In the genomic region with DNA sequence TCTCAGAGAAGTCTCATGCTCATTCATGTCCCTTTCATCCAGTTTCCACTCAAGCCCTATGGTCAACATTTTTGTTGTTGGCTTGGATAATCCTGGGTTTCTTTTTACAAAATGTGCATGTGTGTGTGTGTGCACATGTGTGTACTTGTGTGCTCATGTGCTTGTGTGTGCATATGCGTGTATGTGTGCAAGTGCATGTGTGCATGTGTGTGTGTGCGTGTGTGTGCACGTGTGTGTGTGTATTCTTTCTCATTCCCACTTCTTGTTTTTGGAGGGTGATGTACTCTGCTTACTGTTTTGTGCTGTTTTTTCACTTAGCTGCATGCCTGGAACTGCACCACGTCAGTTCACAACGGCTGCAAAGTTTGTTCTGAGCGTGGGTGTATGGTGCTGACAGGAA, we compare ENCODE assay signal across 32 cellular contexts.
"Had no signal": no experiment of that assay in that cellular context is flagged by ENCODE, and none has a peak within 500 bp of the region (broad histone marks: within the 10 kb centered on the region; RNA-seq: fewer than 3 reads in every experiment).

No MANE protein-coding gene starts in this region.

- H3K4me3 ChIP-seq: colonic mucosa, esophagus muscularis mucosa, gastrocnemius medialis had no signal

- H3K36me3 Mint-ChIP-seq: activated naive CD8-positive, alpha-beta T cell had no signal

- H3K9me3 ChIP-seq: colonic mucosa, esophagus muscularis mucosa, gastrocnemius medialis had no signal

- H3K4me3 Mint-ChIP-seq: activated B cell treated with CpG ODN at 0.5 μM for 24 hours; activated CD8-positive, alpha-beta T cell treated with anti-CD3 and anti-CD28 coated beads for 36 hours; activated naive CD8-positive, alpha-beta T cell; activated T-cell treated with anti-CD3 and anti-CD28 coated beads, Interleukin-2, amount 50 U/mL, for 4 hours; activated T-helper 17 cell treated with anti-CD3 and anti-CD28 coated beads, Interleukin-2, amount 50 U/mL, for 72 hours; T-helper 17 cell; T-helper 2 cell treated with Interferon-gamma antibody and Interleukin-4, amounts not matched to agents 5 μg/mL and 100 μg/mL, for 36 hours had no signal

- H3K36me3 ChIP-seq: brain microvascular endothelial cell, colonic mucosa, esophagus muscularis mucosa, gastrocnemius medialis, WERI-Rb-1 had no signal

- H3K9me3 Mint-ChIP-seq: activated B cell treated with CpG ODN at 0.5 μM for 24 hours; activated CD8-positive, alpha-beta T cell treated with anti-CD3 and anti-CD28 coated beads for 36 hours; activated T-cell treated with anti-CD3 and anti-CD28 coated beads, Interleukin-2, amount 50 U/mL, for 4 hours; activated T-helper 17 cell treated with anti-CD3 and anti-CD28 coated beads, Interleukin-2, amount 50 U/mL, for 72 hours; T-helper 2 cell treated with Interferon-gamma antibody and Interleukin-4, amounts not matched to agents 5 μg/mL and 100 μg/mL, for 36 hours had no signal

- H3K4me1 ChIP-seq: colonic mucosa, esophagus muscularis mucosa, foreskin keratinocyte, gastrocnemius medialis had no signal

- H3K27me3 ChIP-seq: brain microvascular endothelial cell, colonic mucosa, foreskin keratinocyte had no signal

- FAIRE-seq: astrocyte had no signal

- H3K27ac Mint-ChIP-seq: activated B cell treated with CpG ODN at 0.5 μM for 24 hours; activated CD8-positive, alpha-beta T cell treated with anti-CD3 and anti-CD28 coated beads for 36 hours; activated naive CD8-positive, alpha-beta T cell; activated T-helper 17 cell treated with anti-CD3 and anti-CD28 coated beads, Interleukin-2, amount 50 U/mL, for 72 hours; T-helper 17 cell; T-helper 2 cell treated with Interferon-gamma antibody and Interleukin-4, amounts not matched to agents 5 μg/mL and 100 μg/mL, for 36 hours had no signal

- DNase-seq: activated B cell treated with CpG ODN at 0.5 μM for 24 hours; activated CD4-positive, alpha-beta T cell treated with anti-CD3 and anti-CD28 coated beads for 48 hours; activated CD4-positive, alpha-beta T cell treated with anti-CD3 and anti-CD28 coated beads, Interleukin-2, amount 50 U/mL, for 1 hour; activated CD4-positive, alpha-beta T cell treated with anti-CD3 and anti-CD28 coated beads, Interleukin-2, amount 50 U/mL, for 48 hours; activated CD8-positive, alpha-beta memory T cell treated with anti-CD3 and anti-CD28 coated beads for 24 hours; activated CD8-positive, alpha-beta T cell treated with anti-CD3 and anti-CD28 coated beads for 36 hours; activated effector memory CD4-positive, alpha-beta T cell treated with Interleukin-2 at 50 U/mL for 16 hours; activated gamma-delta T cell treated with Interleukin-2 at 50 U/mL for 16 hours; activated naive CD4-positive, alpha-beta T cell treated with anti-CD3 and anti-CD28 coated beads, Interleukin-2, amount 50 U/mL, for 16 hours; activated naive CD4-positive, alpha-beta T cell treated with Interleukin-2 at 50 U/mL for 16 hours; activated T-cell treated with anti-CD3 and anti-CD28 coated beads, Interleukin-2, amount 50 U/mL, for 4 hours; amniotic stem cell; anterior cingulate cortex; brain microvascular endothelial cell; central memory CD4-positive, alpha-beta T cell; cerebellar nuclear complex; colonic mucosa; effector CD8-positive, alpha-beta T cell; erythroblast; foreskin keratinocyte; gastrocnemius medialis; glutamatergic neuron; T-helper 1 cell; T-helper 17 cell; T1000; WERI-Rb-1 had no signal

- ATAC-seq: activated CD4-positive, CD25-positive, alpha-beta regulatory T cell treated with anti-CD3 and anti-CD28 coated beads, Interleukin-2, amount 50 U/mL, for 24 hours; activated CD8-positive, alpha-beta T cell treated with anti-CD3 and anti-CD28 coated beads for 36 hours; activated T-cell treated with anti-CD3 and anti-CD28 coated beads, Interleukin-2, amount 50 U/mL, for 4 hours; activated T-helper 17 cell treated with anti-CD3 and anti-CD28 coated beads, Interleukin-2, amount 50 U/mL, for 72 hours; foreskin keratinocyte; gastrocnemius medialis; T-helper 17 cell had no signal

- H3K27ac ChIP-seq: brain microvascular endothelial cell, colonic mucosa, esophagus muscularis mucosa, foreskin keratinocyte, gastrocnemius medialis, WERI-Rb-1 had no signal

- H3K27me3 Mint-ChIP-seq: activated B cell treated with CpG ODN at 0.5 μM for 24 hours had no signal

- H3K4me1 Mint-ChIP-seq: activated B cell treated with CpG ODN at 0.5 μM for 24 hours; activated T-helper 17 cell treated with anti-CD3 and anti-CD28 coated beads, Interleukin-2, amount 50 U/mL, for 72 hours; T-helper 17 cell had no signal
